In genomic region chr2:190202604-190203003, GRCh38 we compare ENCODE assay signal across 18 cellular contexts.
A peak's percentile ranks its signal among the peaks of the same experiment; 100 is the strongest.
DNase-seq lines count a peak whose midpoint lies in the region; ATAC-seq, FAIRE-seq and TF ChIP-seq lines count a peak whose summit lies in the region.
"Had no signal": no experiment of that assay in that cellular context is flagged by ENCODE, and none has a peak within 500 bp of the region (broad histone marks: within the 10 kb centered on the region; RNA-seq: fewer than 3 reads in every experiment).

No MANE protein-coding gene starts in this region.

- WGBS in H1 (ENCODE audit: extremely low coverage in 1 of 2, insufficient coverage in 1 of 2, insufficient read length in 1 of 2, insufficient replicate concordance in 2 of 2, low coverage in 1 of 2, low lambda C conversion rate in 2 of 2, missing lambda C conversion rate in 1 of 2), 2 experiments: 93% methylated on average over 1 of the region's 1 CpG; no CpG with 5 or more reads in 1 of the 2 experiments

- no peak overlapping the region for H4K8ac ChIP-seq in H1 (ENCODE audit: extremely low read depth, insufficient read depth, low read length)

- FAIRE-seq in GM12892 (lab: Jason Lieb, UNC) (peak; percentile 72), H1 (lab: Jason Lieb, UNC) (peak; percentile 39)

- H3K27ac ChIP-seq in H1 (ENCODE audit: low read depth, low read length): no peak overlapping the region

- no peak overlapping the region for H3K4me2 ChIP-seq in H1 (ENCODE audit: insufficient read depth in 1 of 2, low read depth in 2 of 2, low read length in 2 of 2)
- H3K4me2 ChIP-seq: SK-N-SH had no signal

- no peaks in the 10 kb centered on the region for H3K79me1 ChIP-seq in H1 (ENCODE audit: low read depth, low read length)

- CTCF ChIA-PET in H1 (lab: Charles Lee; ENCODE audit: partially characterized antibody): interaction anchor here (1.9 kb wide), 1 partner anchor 73 kb away, joined by 7 read pairs; no protein-coding TSS in a partner anchor

- H3K4me3 ChIP-seq in H1 (ENCODE audit: extremely low read depth in 1 of 4, insufficient read depth in 2 of 4, low read depth in 3 of 4, low read length in 4 of 4): no peak overlapping the region
- H3K4me3 ChIP-seq in mucosa of descending colon: no peak overlapping the region

- no peaks in the 10 kb centered on the region for H4K20me1 ChIP-seq in H1 (replicated peaks in 1 of 2; ENCODE audit: control insufficient read depth in 1 of 2, insufficient read depth in 2 of 2, low read length in 2 of 2)

- no peak overlapping the region for H4K91ac ChIP-seq in H1 (replicated peaks; ENCODE audit: insufficient read length, low read length)

- H2BK20ac ChIP-seq in H1 (ENCODE audit: low read length): no peak overlapping the region

- H2AK5ac ChIP-seq in H1 (ENCODE audit: low read depth, low read length): no peak overlapping the region

- no peak overlapping the region for H2BK12ac ChIP-seq in H1 (ENCODE audit: low read depth, low read length)

- no peak for TF ChIP-seq POLR2A in GM12892 (IDR thresholded peaks at IDR 0.05; ENCODE audit: low read depth, low read length)
- no peak for TF ChIP-seq POLR2A in H1 (IDR thresholded peaks at IDR 0.05; ENCODE audit: control extremely low read depth in 1 of 2, low read depth in 2 of 2, low read length in 2 of 2)

- no peak overlapping the region for H3K56ac ChIP-seq in H1 (replicated peaks; ENCODE audit: insufficient read length, low read depth, low read length)

- H4K5ac ChIP-seq in H1 (ENCODE audit: insufficient read length, low read depth, low read length): no peak overlapping the region

- H3K23ac ChIP-seq in H1 (ENCODE audit: insufficient read length): no peak overlapping the region

- peak in 1 of 2 experiments; percentile 22; a peak in 1 of 4 replicates for TF ChIP-seq RAD21 in H1 (IDR thresholded peaks at IDR 0.05 in 1 of 2, conservative IDR thresholded peaks at IDR 0.05 in 1 of 2; ENCODE audit: low read depth in 2 of 2, low read length in 2 of 2)

- H3K9ac ChIP-seq in H1 (replicated peaks in 1 of 4; ENCODE audit: extremely low read depth in 1 of 4, low read depth in 3 of 4, low read length in 3 of 4): no peak overlapping the region
- H3K9ac ChIP-seq: SK-N-SH had no signal

- H3K23me2 ChIP-seq in H1 (ENCODE audit: low read depth, low read length): no peaks in the 10 kb centered on the region

- H2BK120ac ChIP-seq in H1 (replicated peaks; ENCODE audit: low read depth, low read length): no peak overlapping the region

- no peak overlapping the region for H3K18ac ChIP-seq in H1 (ENCODE audit: extremely low read depth, low read length)

- no peaks in the 10 kb centered on the region for H3K27me3 ChIP-seq in H1 (replicated peaks in 1 of 4; ENCODE audit: control insufficient read depth in 3 of 4, extremely low read depth in 1 of 4, insufficient read depth in 3 of 4, low read length in 3 of 4)

- H3K4me1 ChIP-seq in H1 (replicated peaks in 1 of 4; ENCODE audit: control insufficient read depth in 3 of 4, insufficient read depth in 4 of 4, low read length in 3 of 4): no peaks in the 10 kb centered on the region
- peaks cover 16% of the 10 kb centered on the region for H3K4me1 ChIP-seq in mucosa of descending colon (ENCODE audit: low read depth)

- TF ChIP-seq CTCF in H1 (IDR thresholded peaks at IDR 0.05; ENCODE audit: control extremely low read depth in 1 of 3, insufficient read depth in 1 of 3, low read depth in 1 of 3, low read length in 3 of 3): no peak
- no peak for TF ChIP-seq CTCF in mucosa of descending colon (IDR thresholded peaks at IDR 0.05)

- no peak overlapping the region for H3K4ac ChIP-seq in H1 (replicated peaks; ENCODE audit: insufficient read length, low read depth, low read length)

- no peak overlapping the region for H2BK5ac ChIP-seq in H1 (ENCODE audit: low read depth, low read length)

- H3K9me3 ChIP-seq in H1 (ENCODE audit: insufficient read depth in 2 of 2, low read depth in 1 of 2, low read length in 1 of 2) (no peaks in the 10 kb centered on the region), mucosa of descending colon (no peaks in the 10 kb centered on the region)
- H3K9me3 ChIP-seq: SK-N-SH had no signal

- H2AFZ ChIP-seq in H1 (ENCODE audit: low read length): no peak overlapping the region

- ATAC-seq in mucosa of descending colon: peak; percentile 70
- no peak for ATAC-seq in HG02970 (IDR thresholded peaks at IDR 0.05; ENCODE audit: low FRiP score, unreplicated experiment)
- no peak for ATAC-seq in HG03520 (IDR thresholded peaks at IDR 0.05; ENCODE audit: unreplicated experiment)
- ATAC-seq in GM18861 (IDR thresholded peaks at IDR 0.05; ENCODE audit: unreplicated experiment): no peak

- DNase-seq in GM12892 (ENCODE audit: insufficient read length) (no peak), M059J (ENCODE audit: low read depth) (peak; percentile 7), H1 (ENCODE audit: low read depth in 1 of 2, low spot score in 2 of 2) (no peak), mucosa of descending colon (no peak), NCI-H146 (lab: John Stamatoyannopoulos, UW) (no peak)
- DNase-seq: ACHN; CD4-positive, alpha-beta memory T cell; EL; HCEC 1CT; NCI-H1436 treated with DMSO at 0.1 percent for 48 hours; NCI-H2107; NCI-H226; NCI-H526; Right ventricle myocardium superior; SK-N-SH had no signal

- POLR2A ChIA-PET in H1 (lab: Charles Lee; ENCODE audit: partially characterized antibody): no interaction called here

- no peak overlapping the region for H3K14ac ChIP-seq in H1 (ENCODE audit: insufficient read length)

- H3K79me2 ChIP-seq in H1 (ENCODE audit: control insufficient read depth in 1 of 2, insufficient read depth in 2 of 2, low read length in 2 of 2): no peaks in the 10 kb centered on the region

- no peak for TF ChIP-seq EP300 in H1 (IDR thresholded peaks at IDR 0.05; ENCODE audit: borderline replicate concordance in 1 of 2, low read depth in 2 of 2, low read length in 2 of 2)

- peaks cover 0 to 6% (median 2%) of the 10 kb centered on the region in 4 experiments; a peak in 3 of 8 replicates for H3K36me3 ChIP-seq in H1 (ENCODE audit: control insufficient read depth in 2 of 4, insufficient read depth in 4 of 4, low read length in 3 of 4)
- no peaks in the 10 kb centered on the region for H3K36me3 ChIP-seq in mucosa of descending colon (ENCODE audit: low read depth)

- no peak overlapping the region for H2BK15ac ChIP-seq in H1 (ENCODE audit: low read length)

- intact Hi-C loops in mucosa of descending colon (cut with DNase I, micrococcal nuclease): no loop called here

TF ChIP-seq in H1, 55 proteins besides CTCF, POLR2A, EP300 and RAD21:
- TF ChIP-seq TBP (IDR thresholded peaks at IDR 0.05; ENCODE audit: low read depth, low read length) (no peak), JUND (IDR thresholded peaks at IDR 0.05; ENCODE audit: low read length) (0 out of 2 replicates have a peak, but pooled peaks have one; percentile 9), POLR2AphosphoS5 (IDR thresholded peaks at IDR 0.05; ENCODE audit: low read depth, low read length) (no peak)
